In the genomic region with DNA sequence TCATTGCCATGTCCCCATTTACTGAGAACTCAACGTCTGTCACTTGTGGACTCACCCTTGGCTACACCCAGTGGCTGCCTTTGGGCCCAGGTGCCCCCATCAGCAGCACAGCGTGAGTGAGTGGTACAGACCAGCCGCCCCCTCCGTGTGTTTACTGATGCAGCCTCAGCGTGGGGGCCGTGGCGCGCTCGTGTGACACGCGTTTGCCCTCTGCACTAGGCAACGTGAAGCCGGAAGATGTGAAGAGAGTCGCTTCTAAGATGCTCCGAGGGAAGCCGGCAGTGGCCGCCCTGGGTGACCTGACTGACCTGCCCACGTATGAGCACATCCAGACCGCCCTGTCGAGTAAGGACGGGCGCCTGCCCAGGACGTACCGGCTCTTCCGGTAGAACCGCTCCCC, we compare ENCODE assay signal across 29 cellular contexts.
"Had no signal": no experiment of that assay in that cellular context is flagged by ENCODE, and none has a peak within 500 bp of the region (broad histone marks: within the 10 kb centered on the region; RNA-seq: fewer than 3 reads in every experiment).

No MANE protein-coding gene starts in this region.

- H3K27me3 Mint-ChIP-seq: dendritic cell treated with granulocyte-macrophage colony-stimulating factor and Interleukin-4, amounts not matched to agents 40 ng/mL and 50 ng/mL, for 4 days; naive thymus-derived CD8-positive, alpha-beta T cell; stimulated activated naive B cell treated with anti-CD40 and anti-IgM and Interleukin-4, amounts not matched to agents 10 μg/mL and 1 μg/mL and 100 μg/mL, for 72 hours; stimulated activated naive CD8-positive, alpha-beta T cell treated with anti-CD3 and anti-CD28 coated beads, Interleukin-15, Interleukin-2, amounts not matched to agents 100 ng/mL and 50 ng/mL, for 24 hours had no signal

- DNase-seq: colonic mucosa; effector CD8-positive, alpha-beta T cell; endodermal cell; esophagus squamous epithelium; foreskin melanocyte; glutamatergic neuron; heart right ventricle; hypothalamus; immature natural killer cell; islet precursor cell; kidney glomerular epithelial cell; left colon; left ventricle myocardium inferior; lower lobe of right lung; naive thymus-derived CD8-positive, alpha-beta T cell; nephron progenitor cell; occipital lobe; ovary; psoas muscle; right cardiac atrium; spleen; stimulated activated CD4-positive, alpha-beta T cell treated with anti-CD3 and anti-CD28 coated beads, Interleukin-2, amount 100 ng/mL, for 48 hours; stimulated activated naive B cell treated with anti-CD40 and anti-IgM and Interleukin-4, amounts not matched to agents 10 μg/mL and 1 μg/mL and 100 μg/mL, for 72 hours had no signal

- H3K27ac Mint-ChIP-seq: dendritic cell treated with granulocyte-macrophage colony-stimulating factor and Interleukin-4, amounts not matched to agents 40 ng/mL and 50 ng/mL, for 4 days; endodermal cell; immature natural killer cell; naive thymus-derived CD8-positive, alpha-beta T cell; nephron progenitor cell; stimulated activated naive CD8-positive, alpha-beta T cell treated with anti-CD3 and anti-CD28 coated beads, Interleukin-15, Interleukin-2, amounts not matched to agents 100 ng/mL and 50 ng/mL, for 24 hours had no signal

- H3K4me3 ChIP-seq: colonic mucosa, esophagus squamous epithelium, heart right ventricle, left ventricle myocardium inferior, lower lobe of right lung, ovary, psoas muscle, skin epidermis, spleen, thoracic aorta, tibial nerve, upper lobe of left lung had no signal

- ATAC-seq: heart right ventricle; left colon; naive thymus-derived CD8-positive, alpha-beta T cell; psoas muscle; right cardiac atrium; stimulated activated naive B cell treated with anti-CD40 and anti-IgM and Interleukin-4, amounts not matched to agents 10 μg/mL and 1 μg/mL and 100 μg/mL, for 72 hours had no signal

- H3K4me3 Mint-ChIP-seq: dendritic cell treated with granulocyte-macrophage colony-stimulating factor and Interleukin-4, amounts not matched to agents 40 ng/mL and 50 ng/mL, for 4 days; endodermal cell; immature natural killer cell; naive thymus-derived CD8-positive, alpha-beta T cell; nephron progenitor cell; stimulated activated naive B cell treated with anti-CD40 and anti-IgM and Interleukin-4, amounts not matched to agents 10 μg/mL and 1 μg/mL and 100 μg/mL, for 72 hours; stimulated activated naive CD8-positive, alpha-beta T cell treated with anti-CD3 and anti-CD28 coated beads, Interleukin-15, Interleukin-2, amounts not matched to agents 100 ng/mL and 50 ng/mL, for 24 hours had no signal

- H3K9me3 Mint-ChIP-seq: dendritic cell treated with granulocyte-macrophage colony-stimulating factor and Interleukin-4, amounts not matched to agents 40 ng/mL and 50 ng/mL, for 4 days; endodermal cell; immature natural killer cell; naive thymus-derived CD8-positive, alpha-beta T cell; nephron progenitor cell; stimulated activated naive B cell treated with anti-CD40 and anti-IgM and Interleukin-4, amounts not matched to agents 10 μg/mL and 1 μg/mL and 100 μg/mL, for 72 hours; stimulated activated naive CD8-positive, alpha-beta T cell treated with anti-CD3 and anti-CD28 coated beads, Interleukin-15, Interleukin-2, amounts not matched to agents 100 ng/mL and 50 ng/mL, for 24 hours had no signal

- H3K4me1 Mint-ChIP-seq: endodermal cell, immature natural killer cell, nephron progenitor cell had no signal
